ENCODE assay signal across 10 cellular contexts in the genomic region with DNA sequence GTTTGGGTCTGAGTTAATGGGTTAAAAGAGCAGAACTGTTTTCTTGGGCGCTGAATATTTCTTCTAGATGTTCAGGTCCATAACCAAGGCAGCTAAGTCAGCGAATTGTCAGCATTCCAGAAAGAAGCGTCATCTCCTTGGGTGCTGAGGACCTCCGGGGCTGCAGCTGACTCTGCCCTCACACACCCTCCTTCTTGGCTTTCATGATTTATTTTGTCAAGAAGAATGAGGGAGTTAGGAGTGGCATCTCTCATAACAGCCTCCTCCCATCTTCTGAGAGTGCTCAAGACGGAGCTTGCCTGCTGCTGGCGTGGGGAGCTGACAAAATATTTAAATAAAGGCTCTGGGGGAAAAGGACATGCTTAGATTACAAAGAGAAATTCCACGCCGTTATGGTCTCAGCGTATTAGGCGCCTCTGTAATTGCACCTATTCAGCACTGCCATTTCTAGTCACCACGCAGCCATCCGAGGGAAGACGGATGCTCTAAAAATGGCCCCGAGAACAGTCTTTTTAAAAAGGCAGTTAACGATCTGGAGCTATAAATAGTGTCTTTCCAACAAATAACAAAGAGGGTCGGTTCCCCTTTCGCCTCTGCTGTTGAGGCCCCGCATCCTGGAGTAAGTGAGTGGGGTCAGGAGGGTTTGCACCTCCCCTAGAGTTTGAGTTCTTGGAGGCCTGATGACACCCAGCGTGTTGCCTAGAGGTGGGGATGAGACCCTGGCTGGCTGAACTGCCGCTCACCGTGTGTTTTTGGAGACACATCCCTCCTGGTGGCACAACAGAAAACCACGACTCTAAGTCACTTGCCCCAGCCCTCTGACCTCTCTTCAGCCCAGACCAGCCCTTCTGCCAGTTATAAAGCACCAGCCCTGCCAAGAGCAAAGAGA.
A peak's percentile ranks its signal among the peaks of the same experiment; 100 is the strongest.
DNase-seq lines count a peak whose midpoint lies in the region; ATAC-seq and TF ChIP-seq lines count a peak whose summit lies in the region.
"Had no signal": no experiment of that assay in that cellular context is flagged by ENCODE, and none has a peak within 500 bp of the region (broad histone marks: within the 10 kb centered on the region; RNA-seq: fewer than 3 reads in every experiment).

No MANE protein-coding gene starts in this region.

- no peaks in the 10 kb centered on the region for H3K27me3 ChIP-seq in DOHH2 (ENCODE audit: control insufficient read depth, low read length)
- H3K27me3 ChIP-seq: suprapubic skin had no signal

- H3K4me1 ChIP-seq in DOHH2 (ENCODE audit: control insufficient read depth, low read length) = peaks cover 94% of the 10 kb centered on the region

- TF ChIP-seq CTCF in DOHH2 (IDR thresholded peaks at IDR 0.05; ENCODE audit: low read depth, low read length, poor library complexity, severe bottlenecking) = peak; percentile 14
- no peak for TF ChIP-seq CTCF in neural crest cell (conservative IDR thresholded peaks at IDR 0.05)

- H3K36me3 Mint-ChIP-seq in neural crest cell (ENCODE audit: low read depth) = no peaks in the 10 kb centered on the region

- H3K4me3 Mint-ChIP-seq in neural crest cell = peak overlapping the region; percentile 74

- H3K9me2 ChIP-seq in DOHH2 (replicated peaks; ENCODE audit: control insufficient read depth, low read length) = no peaks in the 10 kb centered on the region

- peaks cover 37% of the 10 kb centered on the region for H3K36me3 ChIP-seq in DOHH2 (ENCODE audit: control insufficient read depth, low read length)
- H3K36me3 ChIP-seq: neutrophil, suprapubic skin had no signal

- peak; percentile 80 for DNase-seq in NAMALWA (ENCODE audit: low spot score)
- peak; percentile 25 for DNase-seq in brain pericyte (ENCODE audit: low read depth, low spot score)
- DNase-seq in neural crest cell (ENCODE audit: low read depth, low spot score) = no peak
- no peak for DNase-seq in cerebellar nuclear complex (lab: John Stamatoyannopoulos, UW)
- no peak for DNase-seq in NCI-H2171 treated with DMSO at 0.1 percent for 48 hours (lab: John Stamatoyannopoulos, UW)
- no peak for DNase-seq in NCI-H774 (lab: John Stamatoyannopoulos, UW)

- H3K27me3 Mint-ChIP-seq in neural crest cell (ENCODE audit: low read depth) = peaks cover 4% of the 10 kb centered on the region

- peaks cover 67% of the 10 kb centered on the region for H3K79me2 ChIP-seq in DOHH2 (ENCODE audit: control insufficient read depth, low read length)

- ATAC-seq in GM21367 (IDR thresholded peaks at IDR 0.05; ENCODE audit: unreplicated experiment) = no peak

- peaks cover 6% of the 10 kb centered on the region for H3F3A ChIP-seq in DOHH2 (ENCODE audit: control insufficient read depth, insufficient read depth)

- H4K20me1 ChIP-seq in DOHH2 (ENCODE audit: control insufficient read depth, insufficient read depth, low read depth, low read length) = no peaks in the 10 kb centered on the region

- peak overlapping the region; percentile 61 for H3K4me3 ChIP-seq in DOHH2 (ENCODE audit: low read length)
- H3K4me3 ChIP-seq: suprapubic skin had no signal

- H3K4me1 Mint-ChIP-seq in neural crest cell = peaks cover 91% of the 10 kb centered on the region

- H3K4me2 ChIP-seq in DOHH2 (ENCODE audit: low read length) = peak overlapping the region; percentile 95

- H3K27ac Mint-ChIP-seq in neural crest cell (ENCODE audit: unreplicated experiment) = peak overlapping the region; percentile 98

- no peaks in the 10 kb centered on the region for H3K9me3 ChIP-seq in DOHH2 (ENCODE audit: control insufficient read depth, insufficient read depth, low read length)
- H3K9me3 ChIP-seq: neutrophil, suprapubic skin had no signal

- H3K9me3 Mint-ChIP-seq in neural crest cell = no peaks in the 10 kb centered on the region

- H3K27ac ChIP-seq in DOHH2 (ENCODE audit: low read depth, low read length) = peak overlapping the region; percentile 98
- H3K27ac ChIP-seq: neutrophil, suprapubic skin had no signal

Comparison
In these comparisons a context has a peak if more than half of its experiments do, and no peak if none do; other contexts are left out.
1. DNase-seq: peak in NAMALWA (single experiment) and brain pericyte (single experiment); none in neural crest cell (single experiment), cerebellar nuclear complex (0 of 2), NCI-H2171 treated with DMSO at 0.1 percent for 48 hours (single experiment) and NCI-H774 (single experiment).